In genomic region chr2:127170452-127171197, GRCh38 we compare ENCODE assay signal across 28 cellular contexts. TPM values are rescaled to one million over a fixed set of nuclear protein-coding genes. Genes with fewer than 3 reads are reported as not detected.
A peak's percentile ranks its signal among the peaks of the same experiment; 100 is the strongest.
DNase-seq lines count a peak whose midpoint lies in the region; ATAC-seq, FAIRE-seq and TF ChIP-seq lines count a peak whose summit lies in the region.
"Had no signal": no experiment of that assay in that cellular context is flagged by ENCODE, and none has a peak within 500 bp of the region (broad histone marks: within the 10 kb centered on the region; RNA-seq: fewer than 3 reads in every experiment).

No MANE protein-coding gene starts in this region.

- H3K79me1 ChIP-seq in trophoblast cell (ENCODE audit: low read length) = no peaks in the 10 kb centered on the region

- H3K79me2 ChIP-seq in trophoblast cell (ENCODE audit: control insufficient read depth, insufficient read depth, low read length, poor library complexity) = no peaks in the 10 kb centered on the region

- POLR2A ChIA-PET in A549 (lab: Yijun Ruan, JAX) = no interaction called here

- H2AFZ ChIP-seq in trophoblast cell (ENCODE audit: insufficient read depth, low read length, poor library complexity) = no peak overlapping the region
- H2AFZ ChIP-seq: neural progenitor cell had no signal

- no peaks in the 10 kb centered on the region for H3K27me3 ChIP-seq in right lobe of liver
- no peaks in the 10 kb centered on the region for H3K27me3 ChIP-seq in trophoblast cell (ENCODE audit: insufficient read depth, low read length)
- no peaks in the 10 kb centered on the region for H3K27me3 ChIP-seq in gastroesophageal sphincter
- H3K27me3 ChIP-seq: ascending aorta, dorsolateral prefrontal cortex, neural progenitor cell, thyroid gland had no signal

- ATAC-seq in A549 (peak in 1 of 2 experiments; percentile 18; a peak in 2 of 6 replicates), right lobe of liver (peak; percentile 67 to 84 (median 71)), GM19452 (IDR thresholded peaks at IDR 0.05; ENCODE audit: unreplicated experiment) (no peak), gastroesophageal sphincter (no peak)
- ATAC-seq: activated CD4-positive, alpha-beta T cell treated with anti-CD3 and anti-CD28 coated beads for 36 hours; K562 had no signal

- H3K14ac ChIP-seq in trophoblast cell (ENCODE audit: low read length) = no peak overlapping the region

- DNase-seq in A549 (ENCODE audit: low read depth in 1 of 2, low spot score in 1 of 2) = no peak
- DNase-seq in RPMI8226 = peak; percentile 84
- peak in 2 of 3 donors; percentile 62 to 66 for DNase-seq in right lobe of liver
- DNase-seq in trophoblast cell = peak; percentile 91 to 95
- no peak for DNase-seq in DMS53 (lab: John Stamatoyannopoulos, UW)
- no peak for DNase-seq in NCI-H2196 treated with DMSO at 0.1 percent for 48 hours (lab: John Stamatoyannopoulos, UW; ENCODE audit: unreplicated experiment)
- DNase-seq: ACHN; activated CD4-positive, alpha-beta T cell treated with anti-CD3 and anti-CD28 coated beads for 36 hours; activated naive CD8-positive, alpha-beta T cell treated with anti-CD3 and anti-CD28 coated beads for 36 hours; activated T-cell treated with anti-CD3 and anti-CD28 coated beads for 4 hours; central memory CD4-positive, alpha-beta T cell; GDM1; left ventricle myocardium inferior; NCI-H1436; thyroid gland had no signal

- H4K91ac ChIP-seq in trophoblast cell (ENCODE audit: low read depth, low read length) = no peak overlapping the region

- H3K23ac ChIP-seq in trophoblast cell (ENCODE audit: low read length) = no peak overlapping the region

- no peak for FAIRE-seq in A549 (lab: Jason Lieb, UNC)
- FAIRE-seq: H54, K562 had no signal

- no peak overlapping the region for H2BK5ac ChIP-seq in trophoblast cell (ENCODE audit: low read depth, low read length, poor library complexity)

- H2BK12ac ChIP-seq in trophoblast cell (ENCODE audit: low read length) = no peak overlapping the region

- WGBS in A549 (ENCODE audit: missing lambda C conversion rate) = 70% methylated on average over 10 of the region's 10 CpGs
- WGBS in right lobe of liver (ENCODE audit: insufficient coverage, low coverage, low lambda C conversion rate, missing lambda C conversion rate) = 27% methylated on average over 7 of the region's 10 CpGs
- no CpG with 5 or more reads among the region's 10 CpGs for WGBS in trophoblast cell (ENCODE audit: extremely low coverage, insufficient coverage, insufficient read length)
- WGBS in gastroesophageal sphincter (ENCODE audit: low coverage in 1 of 2), 2 donors = 94 to 96% methylated on average over 4 to 6 of the region's 10 CpGs

- no peak overlapping the region for H4K8ac ChIP-seq in trophoblast cell (ENCODE audit: low read depth, low read length)

- H3K4me1 ChIP-seq in A549 (peaks cover 22% of the 10 kb centered on the region), right lobe of liver (peaks cover 0 to 38% (median 16%) of the 10 kb centered on the region in 4 donors), trophoblast cell (ENCODE audit: control insufficient read depth in 1 of 2, insufficient read depth in 2 of 2, low read length in 2 of 2) (peaks cover 6 to 10% of the 10 kb centered on the region in 2 experiments), gastroesophageal sphincter (peaks cover 0 to 28% (median 10%) of the 10 kb centered on the region in 3 donors)
- H3K4me1 ChIP-seq: neural progenitor cell, prostate gland had no signal

- peak overlapping the region in 1 of 2 experiments; percentile 44; a peak in 2 of 6 replicates for H3K27ac ChIP-seq in A549
- H3K27ac ChIP-seq in right lobe of liver = peak overlapping the region in 1 of 3 donors; percentile 54
- H3K27ac ChIP-seq in trophoblast cell (ENCODE audit: low read depth, low read length) = no peak overlapping the region
- no peak overlapping the region for H3K27ac ChIP-seq in gastroesophageal sphincter
- H3K27ac ChIP-seq: ascending aorta, dorsolateral prefrontal cortex, left ventricle myocardium inferior, neural progenitor cell, prostate gland, thyroid gland had no signal

- no peak overlapping the region for H2BK120ac ChIP-seq in trophoblast cell (ENCODE audit: insufficient read depth, low read length, poor library complexity)

- H3K4ac ChIP-seq in trophoblast cell (ENCODE audit: low read depth, low read length) = no peak overlapping the region

- intact Hi-C loops in right lobe of liver (cut with DNase I) = loop anchor here (10.0 kb wide), 1 partner anchor 96 kb away; no protein-coding TSS in a partner anchor

- no peaks in the 10 kb centered on the region for H3K36me3 ChIP-seq in right lobe of liver
- H3K36me3 ChIP-seq in trophoblast cell (ENCODE audit: control insufficient read depth in 1 of 2, insufficient read depth in 2 of 2, low read length in 2 of 2) = no peaks in the 10 kb centered on the region
- H3K36me3 ChIP-seq in gastroesophageal sphincter = no peaks in the 10 kb centered on the region
- H3K36me3 ChIP-seq: ascending aorta, left ventricle myocardium inferior, neural progenitor cell, prostate gland, thyroid gland had no signal

- no peak overlapping the region for H3K18ac ChIP-seq in trophoblast cell (ENCODE audit: low read length)

- H3K4me3 ChIP-seq in A549 (no peak overlapping the region), right lobe of liver (no peak overlapping the region), trophoblast cell (ENCODE audit: low read depth, low read length) (no peak overlapping the region), gastroesophageal sphincter (no peak overlapping the region)
- H3K4me3 ChIP-seq: ascending aorta, dorsolateral prefrontal cortex, K562, left ventricle myocardium inferior, neural progenitor cell, prostate gland, thyroid gland had no signal

- TF ChIP-seq CTCF in A549 (IDR thresholded peaks at IDR 0.05) (no peak), right lobe of liver (IDR thresholded peaks at IDR 0.05) (no peak), gastroesophageal sphincter (IDR thresholded peaks at IDR 0.05) (no peak)

- H3K9ac ChIP-seq in trophoblast cell (ENCODE audit: low read length) = no peak overlapping the region
- H3K9ac ChIP-seq: neural progenitor cell had no signal

- TF ChIP-seq RAD21 in A549 (conservative IDR thresholded peaks at IDR 0.05 in 1 of 2, IDR thresholded peaks at IDR 0.05 in 1 of 2) = no peak

- H2AK5ac ChIP-seq in trophoblast cell (ENCODE audit: low read length) = no peak overlapping the region

- H3K4me2 ChIP-seq in A549 (peak overlapping the region; percentile 41; the same call in 2 of the 3 replicates), trophoblast cell (ENCODE audit: low read length) (no peak overlapping the region)
- H3K4me2 ChIP-seq: neural progenitor cell had no signal

- TF ChIP-seq EP300 in A549 (IDR thresholded peaks at IDR 0.05) (no peak), gastroesophageal sphincter (IDR thresholded peaks at IDR 0.05) (no peak)

- H3K9me3 ChIP-seq in A549 = no peaks in the 10 kb centered on the region
- no peaks in the 10 kb centered on the region for H3K9me3 ChIP-seq in right lobe of liver
- H3K9me3 ChIP-seq in trophoblast cell (ENCODE audit: insufficient read depth, low read depth, low read length) = no peaks in the 10 kb centered on the region
- no peaks in the 10 kb centered on the region for H3K9me3 ChIP-seq in gastroesophageal sphincter
- H3K9me3 ChIP-seq: ascending aorta, left ventricle myocardium inferior, prostate gland, thyroid gland had no signal

- no peak overlapping the region for H4K12ac ChIP-seq in trophoblast cell (ENCODE audit: low read depth, low read length)

- TF ChIP-seq POLR2A in A549 (IDR thresholded peaks at IDR 0.05; ENCODE audit: low read length) = no peak
- no peak for TF ChIP-seq POLR2A in right lobe of liver (IDR thresholded peaks at IDR 0.05)
- TF ChIP-seq POLR2A in gastroesophageal sphincter (IDR thresholded peaks at IDR 0.05) = no peak

- CTCF ChIA-PET in A549 (lab: Yijun Ruan, JAX) = interaction anchor here (1.1 to 1.8 kb wide), 2 partner anchors 16 to 102 kb away, joined by 3 to 5 read pairs; no protein-coding TSS in a partner anchor

TF ChIP-seq in A549, 52 proteins besides CTCF, POLR2A, EP300 and RAD21:
- no peak for TF ChIP-seq REST (IDR thresholded peaks at IDR 0.05)
- 0 out of 4 replicates have a peak, but pooled peaks of 1 of the 2 experiments have one; percentile 12 for TF ChIP-seq CEBPB (IDR thresholded peaks at IDR 0.05)
- TF ChIP-seq NFE2L2 (conservative IDR thresholded peaks at IDR 0.05; ENCODE audit: low read length) = no peak

RNA-seq across cellular contexts. Expression of gene CYP27C1, which starts 49.5 kb away (rescaled TPM):
- polyA plus RNA-seq in A549 (2011; rRNA removed) (2.2 TPM in 2 replicates), A549 (2017; fragmentation: RNase III; extraction: RNeasy Plus Mini Kit Qiagen cat#74134 plus additional on column Dnase treatment) (3.0 to 5.5 TPM (median 4.6 TPM) in 3 replicates)
- polyA plus RNA-seq in A549 (2012; cell fraction: cytosol; rRNA removed) = 1.1 and 1.6 TPM in 2 replicates
- polyA plus RNA-seq in A549 (2012; cell fraction: nucleus; rRNA removed) = 1.8 and 2.8 TPM in 2 replicates
- 1.1 and 1.8 TPM in 2 replicates for polyA minus RNA-seq in A549 (2011; rRNA and poly(A)+ RNA removed)
- total RNA-seq in right lobe of liver (under 1 TPM in 1 of 6 experiments, not detected in 5; 0.05 TPM), gastroesophageal sphincter (under 1 TPM; 0.12 to 0.52 (median 0.28) TPM)
- polyA plus RNA-seq in trophoblast cell (2013) = 0.79 and 1.0 TPM in 2 replicates
- total RNA-seq: activated CD4-positive, alpha-beta T cell treated with anti-CD3 and anti-CD28 coated beads for 36 hours; activated naive CD8-positive, alpha-beta T cell treated with anti-CD3 and anti-CD28 coated beads for 36 hours; ascending aorta; fibroblast of lung; HT-29; K562; mononuclear cell; NCI-H460; T-helper 2 cell treated with Interferon-gamma antibody and Interleukin-4, amounts not matched to agents 100 ng/mL and 5 ng/mL, for 36 hours had no signal
- polyA plus RNA-seq: K562 had no signal

Comparison
In these comparisons a context has a peak if more than half of its experiments do, and no peak if none do; other contexts are left out.
1. ATAC-seq: peak in right lobe of liver (4 of 4); none in GM19452 (single experiment) and gastroesophageal sphincter (single experiment).
2. DNase-seq: peak in RPMI8226 (single experiment), right lobe of liver (2 of 3) and trophoblast cell (2 of 2); none in A549 (0 of 2), DMS53 (single experiment) and NCI-H2196 treated with DMSO at 0.1 percent for 48 hours (single experiment).